Comparison of ENCODE assay signal across 1 cellular context in genomic region chrX:106718709-106719108, GRCh38.
A peak's percentile ranks its signal among the peaks of the same experiment; 100 is the strongest.
TF ChIP-seq lines count a peak whose summit lies in the region.

No MANE protein-coding gene starts in this region.

TF ChIP-seq in HepG2, 621 proteins besides CTCF, POLR2A, EP300 and RAD21 (continued from another document and continues in another):
- TF ChIP-seq AHDC1 (CRISPR knock-in tag; IDR thresholded peaks at IDR 0.05; ENCODE audit: borderline replicate concordance) = peak; percentile 60; the same call in 1 of the 2 replicates
- TF ChIP-seq ISX (CRISPR knock-in tag; conservative IDR thresholded peaks at IDR 0.05) = no peak
- no peak for TF ChIP-seq ZHX1 (CRISPR knock-in tag; IDR thresholded peaks at IDR 0.05; ENCODE audit: low read depth)
- TF ChIP-seq ZNF788 (CRISPR knock-in tag; IDR thresholded peaks at IDR 0.05; ENCODE audit: borderline replicate concordance) = no peak
- no peak for TF ChIP-seq CAMTA2 (CRISPR knock-in tag; IDR thresholded peaks at IDR 0.05; ENCODE audit: borderline replicate concordance)
- TF ChIP-seq ZFP1 (CRISPR knock-in tag; IDR thresholded peaks at IDR 0.05) = no peak
- TF ChIP-seq ZNF207 (IDR thresholded peaks at IDR 0.05; ENCODE audit: borderline replicate concordance) = no peak
- TF ChIP-seq HHEX (CRISPR knock-in tag; IDR thresholded peaks at IDR 0.05) = no peak
- TF ChIP-seq E2F2 (CRISPR knock-in tag; IDR thresholded peaks at IDR 0.05; ENCODE audit: borderline replicate concordance) = no peak
- no peak for TF ChIP-seq MED13 (CRISPR knock-in tag; IDR thresholded peaks at IDR 0.05)
- TF ChIP-seq ZBTB20 (CRISPR knock-in tag; IDR thresholded peaks at IDR 0.05; ENCODE audit: borderline replicate concordance, low read depth) = no peak
- TF ChIP-seq SOX6 (IDR thresholded peaks at IDR 0.05) = no peak
- peak; percentile 75 for TF ChIP-seq SOX6 (CRISPR knock-in tag; IDR thresholded peaks at IDR 0.05)
- no peak for TF ChIP-seq TAF15 (IDR thresholded peaks at IDR 0.05; ENCODE audit: low read depth, low read length, poor library complexity, severe bottlenecking)
- TF ChIP-seq MTF2 (CRISPR knock-in tag; IDR thresholded peaks at IDR 0.05; ENCODE audit: borderline replicate concordance) = no peak
- no peak for TF ChIP-seq MEF2D (CRISPR knock-in tag; IDR thresholded peaks at IDR 0.05)
- TF ChIP-seq YEATS2 (CRISPR knock-in tag; IDR thresholded peaks at IDR 0.05; ENCODE audit: borderline replicate concordance) = no peak
- no peak for TF ChIP-seq ZNF557 (CRISPR knock-in tag; IDR thresholded peaks at IDR 0.05)
- TF ChIP-seq NFKB2 (CRISPR knock-in tag; IDR thresholded peaks at IDR 0.05; ENCODE audit: borderline replicate concordance) = no peak
- TF ChIP-seq ADNP (CRISPR knock-in tag; IDR thresholded peaks at IDR 0.05) = no peak
- TF ChIP-seq BCL6 (CRISPR knock-in tag; IDR thresholded peaks at IDR 0.05) = 0 out of 2 replicates have a peak, but pooled peaks have one; percentile 35
- TF ChIP-seq AHR (CRISPR knock-in tag; IDR thresholded peaks at IDR 0.05) = no peak
- peak; percentile 88 for TF ChIP-seq PAXIP1 (CRISPR knock-in tag; conservative IDR thresholded peaks at IDR 0.05)
- no peak for TF ChIP-seq HMG20B (CRISPR knock-in tag; conservative IDR thresholded peaks at IDR 0.05)
- TF ChIP-seq TFDP2 (CRISPR knock-in tag; IDR thresholded peaks at IDR 0.05) = no peak
- no peak for TF ChIP-seq SKIL (CRISPR knock-in tag; IDR thresholded peaks at IDR 0.05; ENCODE audit: borderline replicate concordance)
- no peak for TF ChIP-seq AKAP8 (CRISPR knock-in tag; IDR thresholded peaks at IDR 0.05)
- no peak for TF ChIP-seq SP1 (IDR thresholded peaks at IDR 0.05)
- no peak for TF ChIP-seq SP1 (CRISPR knock-in tag; IDR thresholded peaks at IDR 0.05)
- no peak for TF ChIP-seq HIVEP1 (CRISPR knock-in tag; IDR thresholded peaks at IDR 0.05)
- no peak for TF ChIP-seq ZNF124 (CRISPR knock-in tag; IDR thresholded peaks at IDR 0.05)
- TF ChIP-seq ZNF75D (CRISPR knock-in tag; IDR thresholded peaks at IDR 0.05; ENCODE audit: borderline replicate concordance) = no peak
- TF ChIP-seq SRSF9 (IDR thresholded peaks at IDR 0.05; ENCODE audit: borderline replicate concordance, insufficient read depth, low read depth, low read length, poor library complexity, severe bottlenecking) = no peak
- no peak for TF ChIP-seq ZBTB26 (CRISPR knock-in tag; IDR thresholded peaks at IDR 0.05; ENCODE audit: borderline replicate concordance)
- no peak for TF ChIP-seq THAP8 (CRISPR knock-in tag; IDR thresholded peaks at IDR 0.05; ENCODE audit: borderline replicate concordance)
- TF ChIP-seq MXI1 (IDR thresholded peaks at IDR 0.05; ENCODE audit: borderline replicate concordance, low read depth, low read length) = no peak
- TF ChIP-seq FOXA3 (CRISPR knock-in tag; IDR thresholded peaks at IDR 0.05) = peak; percentile 67
- no peak for TF ChIP-seq ZNF598 (CRISPR knock-in tag; IDR thresholded peaks at IDR 0.05; ENCODE audit: borderline replicate concordance)
- no peak for TF ChIP-seq ZNF512 (CRISPR knock-in tag; IDR thresholded peaks at IDR 0.05)
